Comparison of ENCODE assay signal across 8 cellular contexts in the genomic region with DNA sequence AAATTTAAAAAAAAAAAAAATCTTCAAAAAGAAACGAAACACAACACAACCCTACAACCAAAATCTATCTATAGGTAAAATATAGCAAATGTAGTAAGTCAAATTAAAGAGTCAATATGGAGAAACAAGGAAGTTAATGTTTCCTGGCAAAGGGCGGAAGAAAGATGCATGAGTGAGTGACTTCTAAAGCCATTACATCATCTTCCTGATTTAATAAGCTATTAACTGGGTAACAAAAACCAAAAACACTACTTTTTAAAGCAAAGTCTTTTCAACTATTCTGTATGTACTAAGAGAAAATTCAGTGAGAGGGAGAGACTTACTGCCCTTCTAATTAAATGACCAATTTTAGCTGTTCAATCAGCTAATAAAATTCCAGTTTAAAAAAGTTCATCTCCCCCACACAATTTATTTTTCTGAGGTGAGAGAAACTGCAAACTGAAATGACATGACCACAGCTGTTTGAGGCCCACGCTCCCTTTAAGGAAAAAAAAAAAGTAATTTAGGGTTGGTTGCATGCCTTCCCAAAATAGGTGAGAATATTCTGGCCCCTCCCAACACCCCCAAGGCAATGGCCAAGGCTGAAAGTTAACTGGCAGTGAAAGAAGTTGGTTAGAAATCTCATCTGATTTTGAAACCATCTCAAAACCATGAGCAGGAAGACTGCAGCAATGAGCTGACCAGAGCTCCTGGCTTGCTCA. TPM values are rescaled to one million over a fixed set of nuclear protein-coding genes. Genes with fewer than 3 reads are reported as not detected.
A peak's percentile ranks its signal among the peaks of the same experiment; 100 is the strongest.
DNase-seq lines count a peak whose midpoint lies in the region; TF ChIP-seq lines count a peak whose summit lies in the region.
"Had no signal": no experiment of that assay in that cellular context is flagged by ENCODE, and none has a peak within 500 bp of the region (broad histone marks: within the 10 kb centered on the region; RNA-seq: fewer than 3 reads in every experiment).

No MANE protein-coding gene starts in this region.

- peaks cover 65% of the 10 kb centered on the region for H3K79me2 ChIP-seq in Karpas-422 (ENCODE audit: low read length)
- peaks cover 9% of the 10 kb centered on the region for H3K79me2 ChIP-seq in trophoblast cell (ENCODE audit: control insufficient read depth, insufficient read depth, low read length, poor library complexity)

- H2AFZ ChIP-seq in Karpas-422 (ENCODE audit: low read length) (no peak overlapping the region), trophoblast cell (ENCODE audit: insufficient read depth, low read length, poor library complexity) (no peak overlapping the region)

- H3K36me3 ChIP-seq in Karpas-422 (ENCODE audit: insufficient read depth, low read length) (peaks cover 97% of the 10 kb centered on the region), adipocyte (ENCODE audit: control insufficient read depth, insufficient read depth, low read length, severe bottlenecking) (peaks cover 92% of the 10 kb centered on the region), trophoblast cell (ENCODE audit: control insufficient read depth in 1 of 2, insufficient read depth in 2 of 2, low read length in 2 of 2) (peaks cover 45 to 80% of the 10 kb centered on the region in 2 experiments)

- no peak overlapping the region for H3K14ac ChIP-seq in trophoblast cell (ENCODE audit: low read length)

- H4K91ac ChIP-seq in trophoblast cell (ENCODE audit: low read depth, low read length): no peak overlapping the region

- H3K18ac ChIP-seq in trophoblast cell (ENCODE audit: low read length): no peak overlapping the region

- peak overlapping the region; percentile 48 for H3K4ac ChIP-seq in trophoblast cell (ENCODE audit: low read depth, low read length)

- H3K27ac ChIP-seq in Karpas-422 (ENCODE audit: low read length) (peak overlapping the region; percentile 23; the same call in 1 of the 2 replicates), trophoblast cell (ENCODE audit: low read depth, low read length) (no peak overlapping the region)

- H3K4me2 ChIP-seq in Karpas-422 (ENCODE audit: low read depth, low read length, poor library complexity, severe bottlenecking) (no peak overlapping the region), trophoblast cell (ENCODE audit: low read length) (no peak overlapping the region)

- peak overlapping the region; percentile 6; the same call in 1 of the 2 replicates for H3K4me3 ChIP-seq in GM12865 (ENCODE audit: low read depth, low read length)
- H3K4me3 ChIP-seq in Karpas-422 (ENCODE audit: low read length): no peak overlapping the region
- no peak overlapping the region for H3K4me3 ChIP-seq in adipocyte (ENCODE audit: low read length)
- no peak overlapping the region for H3K4me3 ChIP-seq in trophoblast cell (ENCODE audit: low read depth, low read length)

- WGBS in trophoblast cell (ENCODE audit: extremely low coverage, insufficient coverage, insufficient read length): 100% methylated on average over 1 of the region's 3 CpGs

- no peak overlapping the region for H2BK120ac ChIP-seq in trophoblast cell (ENCODE audit: insufficient read depth, low read length, poor library complexity)

- no peak overlapping the region for H4K12ac ChIP-seq in trophoblast cell (ENCODE audit: low read depth, low read length)

- no peak overlapping the region for H3K9ac ChIP-seq in Karpas-422 (ENCODE audit: low read length)
- peak overlapping the region; percentile 16 for H3K9ac ChIP-seq in adipocyte (ENCODE audit: low read length)
- no peak overlapping the region for H3K9ac ChIP-seq in trophoblast cell (ENCODE audit: low read length)

- H4K8ac ChIP-seq in trophoblast cell (ENCODE audit: low read depth, low read length): no peak overlapping the region

- H3K27me3 ChIP-seq in Karpas-422 (ENCODE audit: low read length) (no peaks in the 10 kb centered on the region), adipocyte (replicated peaks; ENCODE audit: control insufficient read depth, insufficient read depth, low read length) (no peaks in the 10 kb centered on the region), trophoblast cell (ENCODE audit: insufficient read depth, low read length) (no peaks in the 10 kb centered on the region)

- no peaks in the 10 kb centered on the region for H3K9me2 ChIP-seq in Karpas-422 (replicated peaks; ENCODE audit: insufficient read depth, low read length)

- TF ChIP-seq CTCF in GM12865 (IDR thresholded peaks at IDR 0.05; ENCODE audit: insufficient read depth, low read depth, low read length, missing control alignments): no peak

- H2BK12ac ChIP-seq in trophoblast cell (ENCODE audit: low read length): no peak overlapping the region

- H2BK5ac ChIP-seq in trophoblast cell (ENCODE audit: low read depth, low read length, poor library complexity): no peak overlapping the region

- no peak overlapping the region for H3K23ac ChIP-seq in trophoblast cell (ENCODE audit: low read length)

- no peaks in the 10 kb centered on the region for H3K9me3 ChIP-seq in Karpas-422 (ENCODE audit: low read length)
- H3K9me3 ChIP-seq in adipocyte (ENCODE audit: control insufficient read depth, low read length): no peaks in the 10 kb centered on the region
- H3K9me3 ChIP-seq in trophoblast cell (ENCODE audit: insufficient read depth, low read depth, low read length): no peaks in the 10 kb centered on the region

- no peaks in the 10 kb centered on the region for H3K79me1 ChIP-seq in trophoblast cell (ENCODE audit: low read length)

- peaks cover 93% of the 10 kb centered on the region for H4K20me1 ChIP-seq in Karpas-422 (ENCODE audit: insufficient read depth, low read depth, low read length)

- H2AK5ac ChIP-seq in trophoblast cell (ENCODE audit: low read length): no peak overlapping the region

- H3K4me1 ChIP-seq in Karpas-422 (ENCODE audit: low read length) (peaks cover 32% of the 10 kb centered on the region), adipocyte (ENCODE audit: control insufficient read depth, insufficient read depth, low read length) (peaks cover 18% of the 10 kb centered on the region), trophoblast cell (ENCODE audit: control insufficient read depth in 1 of 2, insufficient read depth in 2 of 2, low read length in 2 of 2) (peaks cover 3 to 4% of the 10 kb centered on the region in 2 experiments)

- DNase-seq in GM12865 (ENCODE audit: low read depth) (peak; percentile 63), Karpas-422 (no peak), adipocyte (ENCODE audit: low read depth) (no peak), trophoblast cell (no peak), NCI-H345 (lab: John Stamatoyannopoulos, UW) (no peak), SHP77 (lab: John Stamatoyannopoulos, UW) (no peak), NCI-H2029 treated with DMSO at 0.1 percent for 48 hours (lab: John Stamatoyannopoulos, UW) (no peak)

RNA-seq across cellular contexts. Expression of a gene that starts 5.9 kb away (rescaled TPM):
- total RNA-seq in Karpas-422 (2014; rRNA removed; shearing (Covaris generic); ENCODE audit: low replicate concordance): 156 and 329 TPM in 2 replicates
- polyA plus RNA-seq in trophoblast cell (2013): 185 and 187 TPM in 2 replicates

RNA-seq across cellular contexts. Expression of a gene that starts 12.7 kb away (rescaled TPM):
- 1.3 TPM in 1 of 2 replicates, not detected in the other for total RNA-seq in Karpas-422 (2014; rRNA removed; shearing (Covaris generic); ENCODE audit: low replicate concordance)
- 0.83 and 0.94 TPM in 2 replicates for polyA plus RNA-seq in trophoblast cell (2013)

RNA-seq across cellular contexts. Expression of a gene that starts 28.5 kb away (rescaled TPM):
- total RNA-seq in Karpas-422 (2014; rRNA removed; shearing (Covaris generic); ENCODE audit: low replicate concordance): 4.0 and 5.3 TPM in 2 replicates
- polyA plus RNA-seq in trophoblast cell (2013): 0.50 and 0.55 TPM in 2 replicates
- total RNA-seq: bronchial epithelial cell had no signal

RNA-seq across cellular contexts. Expression of a gene that starts 30.5 kb away (rescaled TPM):
- total RNA-seq in Karpas-422 (2014; rRNA removed; shearing (Covaris generic); ENCODE audit: low replicate concordance): 62.0 and 84.2 TPM in 2 replicates
- polyA plus RNA-seq in trophoblast cell (2013): 17.9 and 19.2 TPM in 2 replicates

RNA-seq across cellular contexts. Expression of a gene that starts 37.9 kb away (rescaled TPM):
- total RNA-seq in Karpas-422 (2014; rRNA removed; shearing (Covaris generic); ENCODE audit: low replicate concordance): 27.6 and 28.3 TPM in 2 replicates
- 53.4 and 53.7 TPM in 2 replicates for polyA plus RNA-seq in trophoblast cell (2013)
